ENCODE assay signal across 2 cellular contexts in the genomic region with DNA sequence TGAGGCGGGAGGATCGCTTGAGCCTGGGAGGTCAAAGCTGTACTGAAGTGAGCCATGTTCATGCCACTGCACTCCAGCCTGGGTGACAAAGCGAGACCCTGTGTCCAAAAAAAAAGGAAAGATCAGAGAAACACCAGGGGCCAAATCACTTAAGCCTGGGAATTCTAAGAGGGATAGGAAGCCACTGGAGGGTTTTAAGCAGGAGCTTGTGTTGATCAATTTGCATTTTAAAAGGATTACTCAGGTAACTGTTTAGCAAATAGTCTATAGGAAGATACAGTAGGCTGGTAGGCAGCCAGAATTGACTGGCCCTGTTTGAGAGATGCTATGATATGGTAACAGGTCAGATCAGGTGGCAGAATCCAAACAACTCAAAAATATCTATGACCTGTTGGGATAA.
TF ChIP-seq lines count a peak whose summit lies in the region.

No MANE protein-coding gene starts in this region.

TF ChIP-seq in GM23338, 12 proteins besides CTCF, POLR2A, EP300 and RAD21:
- no peak for TF ChIP-seq STAT1 (IDR thresholded peaks at IDR 0.05; ENCODE audit: unreplicated experiment)
- TF ChIP-seq POLR2AphosphoS5 (IDR thresholded peaks at IDR 0.05; ENCODE audit: low read depth) = no peak
- TF ChIP-seq JUNB (IDR thresholded peaks at IDR 0.05; ENCODE audit: unreplicated experiment) = no peak
- TF ChIP-seq CREB1 (CRISPR knock-in tag; IDR thresholded peaks at IDR 0.05; ENCODE audit: low read depth) = no peak
- TF ChIP-seq, protein P1, sequence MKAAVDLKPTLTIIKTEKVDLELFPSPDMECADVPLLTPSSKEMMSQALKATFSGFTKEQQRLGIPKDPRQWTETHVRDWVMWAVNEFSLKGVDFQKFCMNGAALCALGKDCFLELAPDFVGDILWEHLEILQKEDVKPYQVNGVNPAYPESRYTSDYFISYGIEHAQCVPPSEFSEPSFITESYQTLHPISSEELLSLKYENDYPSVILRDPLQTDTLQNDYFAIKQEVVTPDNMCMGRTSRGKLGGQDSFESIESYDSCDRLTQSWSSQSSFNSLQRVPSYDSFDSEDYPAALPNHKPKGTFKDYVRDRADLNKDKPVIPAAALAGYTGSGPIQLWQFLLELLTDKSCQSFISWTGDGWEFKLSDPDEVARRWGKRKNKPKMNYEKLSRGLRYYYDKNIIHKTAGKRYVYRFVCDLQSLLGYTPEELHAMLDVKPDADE (IDR thresholded peaks at IDR 0.05) = no peak
- TF ChIP-seq, protein P2, sequence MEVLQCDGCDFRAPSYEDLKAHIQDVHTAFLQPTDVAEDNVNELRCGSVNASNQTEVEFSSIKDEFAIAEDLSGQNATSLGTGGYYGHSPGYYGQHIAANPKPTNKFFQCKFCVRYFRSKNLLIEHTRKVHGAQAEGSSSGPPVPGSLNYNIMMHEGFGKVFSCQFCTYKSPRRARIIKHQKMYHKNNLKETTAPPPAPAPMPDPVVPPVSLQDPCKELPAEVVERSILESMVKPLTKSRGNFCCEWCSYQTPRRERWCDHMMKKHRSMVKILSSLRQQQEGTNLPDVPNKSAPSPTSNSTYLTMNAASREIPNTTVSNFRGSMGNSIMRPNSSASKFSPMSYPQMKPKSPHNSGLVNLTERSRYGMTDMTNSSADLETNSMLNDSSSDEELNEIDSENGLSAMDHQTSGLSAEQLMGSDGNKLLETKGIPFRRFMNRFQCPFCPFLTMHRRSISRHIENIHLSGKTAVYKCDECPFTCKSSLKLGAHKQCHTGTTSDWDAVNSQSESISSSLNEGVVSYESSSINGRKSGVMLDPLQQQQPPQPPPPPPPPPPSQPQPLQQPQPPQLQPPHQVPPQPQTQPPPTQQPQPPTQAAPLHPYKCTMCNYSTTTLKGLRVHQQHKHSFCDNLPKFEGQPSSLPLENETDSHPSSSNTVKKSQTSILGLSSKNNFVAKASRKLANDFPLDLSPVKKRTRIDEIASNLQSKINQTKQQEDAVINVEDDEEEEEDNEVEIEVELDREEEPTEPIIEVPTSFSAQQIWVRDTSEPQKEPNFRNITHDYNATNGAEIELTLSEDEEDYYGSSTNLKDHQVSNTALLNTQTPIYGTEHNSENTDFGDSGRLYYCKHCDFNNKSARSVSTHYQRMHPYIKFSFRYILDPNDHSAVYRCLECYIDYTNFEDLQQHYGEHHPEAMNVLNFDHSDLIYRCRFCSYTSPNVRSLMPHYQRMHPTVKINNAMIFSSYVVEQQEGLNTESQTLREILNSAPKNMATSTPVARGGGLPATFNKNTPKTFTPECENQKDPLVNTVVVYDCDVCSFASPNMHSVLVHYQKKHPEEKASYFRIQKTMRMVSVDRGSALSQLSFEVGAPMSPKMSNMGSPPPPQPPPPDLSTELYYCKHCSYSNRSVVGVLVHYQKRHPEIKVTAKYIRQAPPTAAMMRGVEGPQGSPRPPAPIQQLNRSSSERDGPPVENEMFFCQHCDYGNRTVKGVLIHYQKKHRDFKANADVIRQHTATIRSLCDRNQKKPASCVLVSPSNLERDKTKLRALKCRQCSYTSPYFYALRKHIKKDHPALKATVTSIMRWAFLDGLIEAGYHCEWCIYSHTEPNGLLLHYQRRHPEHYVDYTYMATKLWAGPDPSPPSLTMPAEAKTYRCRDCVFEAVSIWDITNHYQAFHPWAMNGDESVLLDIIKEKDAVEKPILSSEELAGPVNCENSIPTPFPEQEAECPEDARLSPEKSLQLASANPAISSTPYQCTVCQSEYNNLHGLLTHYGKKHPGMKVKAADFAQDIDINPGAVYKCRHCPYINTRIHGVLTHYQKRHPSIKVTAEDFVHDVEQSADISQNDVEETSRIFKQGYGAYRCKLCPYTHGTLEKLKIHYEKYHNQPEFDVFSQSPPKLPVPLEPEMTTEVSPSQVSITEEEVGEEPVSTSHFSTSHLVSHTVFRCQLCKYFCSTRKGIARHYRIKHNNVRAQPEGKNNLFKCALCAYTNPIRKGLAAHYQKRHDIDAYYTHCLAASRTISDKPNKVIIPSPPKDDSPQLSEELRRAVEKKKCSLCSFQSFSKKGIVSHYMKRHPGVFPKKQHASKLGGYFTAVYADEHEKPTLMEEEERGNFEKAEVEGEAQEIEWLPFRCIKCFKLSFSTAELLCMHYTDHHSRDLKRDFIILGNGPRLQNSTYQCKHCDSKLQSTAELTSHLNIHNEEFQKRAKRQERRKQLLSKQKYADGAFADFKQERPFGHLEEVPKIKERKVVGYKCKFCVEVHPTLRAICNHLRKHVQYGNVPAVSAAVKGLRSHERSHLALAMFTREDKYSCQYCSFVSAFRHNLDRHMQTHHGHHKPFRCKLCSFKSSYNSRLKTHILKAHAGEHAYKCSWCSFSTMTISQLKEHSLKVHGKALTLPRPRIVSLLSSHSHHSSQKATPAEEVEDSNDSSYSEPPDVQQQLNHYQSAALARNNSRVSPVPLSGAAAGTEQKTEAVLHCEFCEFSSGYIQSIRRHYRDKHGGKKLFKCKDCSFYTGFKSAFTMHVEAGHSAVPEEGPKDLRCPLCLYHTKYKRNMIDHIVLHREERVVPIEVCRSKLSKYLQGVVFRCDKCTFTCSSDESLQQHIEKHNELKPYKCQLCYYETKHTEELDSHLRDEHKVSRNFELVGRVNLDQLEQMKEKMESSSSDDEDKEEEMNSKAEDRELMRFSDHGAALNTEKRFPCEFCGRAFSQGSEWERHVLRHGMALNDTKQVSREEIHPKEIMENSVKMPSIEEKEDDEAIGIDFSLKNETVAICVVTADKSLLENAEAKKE (CRISPR knock-in tag; IDR thresholded peaks at IDR 0.05) = no peak
- no peak for TF ChIP-seq EZH2 (IDR thresholded peaks at IDR 0.05; ENCODE audit: low read depth, unreplicated experiment)
- TF ChIP-seq EZH2phosphoT487 (IDR thresholded peaks at IDR 0.05; ENCODE audit: unreplicated experiment) = no peak
- TF ChIP-seq, protein P3, sequence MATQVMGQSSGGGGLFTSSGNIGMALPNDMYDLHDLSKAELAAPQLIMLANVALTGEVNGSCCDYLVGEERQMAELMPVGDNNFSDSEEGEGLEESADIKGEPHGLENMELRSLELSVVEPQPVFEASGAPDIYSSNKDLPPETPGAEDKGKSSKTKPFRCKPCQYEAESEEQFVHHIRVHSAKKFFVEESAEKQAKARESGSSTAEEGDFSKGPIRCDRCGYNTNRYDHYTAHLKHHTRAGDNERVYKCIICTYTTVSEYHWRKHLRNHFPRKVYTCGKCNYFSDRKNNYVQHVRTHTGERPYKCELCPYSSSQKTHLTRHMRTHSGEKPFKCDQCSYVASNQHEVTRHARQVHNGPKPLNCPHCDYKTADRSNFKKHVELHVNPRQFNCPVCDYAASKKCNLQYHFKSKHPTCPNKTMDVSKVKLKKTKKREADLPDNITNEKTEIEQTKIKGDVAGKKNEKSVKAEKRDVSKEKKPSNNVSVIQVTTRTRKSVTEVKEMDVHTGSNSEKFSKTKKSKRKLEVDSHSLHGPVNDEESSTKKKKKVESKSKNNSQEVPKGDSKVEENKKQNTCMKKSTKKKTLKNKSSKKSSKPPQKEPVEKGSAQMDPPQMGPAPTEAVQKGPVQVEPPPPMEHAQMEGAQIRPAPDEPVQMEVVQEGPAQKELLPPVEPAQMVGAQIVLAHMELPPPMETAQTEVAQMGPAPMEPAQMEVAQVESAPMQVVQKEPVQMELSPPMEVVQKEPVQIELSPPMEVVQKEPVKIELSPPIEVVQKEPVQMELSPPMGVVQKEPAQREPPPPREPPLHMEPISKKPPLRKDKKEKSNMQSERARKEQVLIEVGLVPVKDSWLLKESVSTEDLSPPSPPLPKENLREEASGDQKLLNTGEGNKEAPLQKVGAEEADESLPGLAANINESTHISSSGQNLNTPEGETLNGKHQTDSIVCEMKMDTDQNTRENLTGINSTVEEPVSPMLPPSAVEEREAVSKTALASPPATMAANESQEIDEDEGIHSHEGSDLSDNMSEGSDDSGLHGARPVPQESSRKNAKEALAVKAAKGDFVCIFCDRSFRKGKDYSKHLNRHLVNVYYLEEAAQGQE (IDR thresholded peaks at IDR 0.05; ENCODE audit: unreplicated experiment) = no peak
TF ChIP-seq in GM23338: peak in this region for 0.

TF ChIP-seq in H1, 55 proteins besides CTCF, POLR2A, EP300 and RAD21:
- no peak for TF ChIP-seq JUND (IDR thresholded peaks at IDR 0.05; ENCODE audit: low read length)
- TF ChIP-seq SP1 (IDR thresholded peaks at IDR 0.05; ENCODE audit: low read depth, low read length) = no peak
- TF ChIP-seq SUZ12 (IDR thresholded peaks at IDR 0.05; ENCODE audit: low read length) = no peak
- peak; percentile 52 for TF ChIP-seq NANOG (IDR thresholded peaks at IDR 0.05; ENCODE audit: insufficient read depth, low read depth, low read length, poor library complexity, severe bottlenecking)
- TF ChIP-seq, protein P4, sequence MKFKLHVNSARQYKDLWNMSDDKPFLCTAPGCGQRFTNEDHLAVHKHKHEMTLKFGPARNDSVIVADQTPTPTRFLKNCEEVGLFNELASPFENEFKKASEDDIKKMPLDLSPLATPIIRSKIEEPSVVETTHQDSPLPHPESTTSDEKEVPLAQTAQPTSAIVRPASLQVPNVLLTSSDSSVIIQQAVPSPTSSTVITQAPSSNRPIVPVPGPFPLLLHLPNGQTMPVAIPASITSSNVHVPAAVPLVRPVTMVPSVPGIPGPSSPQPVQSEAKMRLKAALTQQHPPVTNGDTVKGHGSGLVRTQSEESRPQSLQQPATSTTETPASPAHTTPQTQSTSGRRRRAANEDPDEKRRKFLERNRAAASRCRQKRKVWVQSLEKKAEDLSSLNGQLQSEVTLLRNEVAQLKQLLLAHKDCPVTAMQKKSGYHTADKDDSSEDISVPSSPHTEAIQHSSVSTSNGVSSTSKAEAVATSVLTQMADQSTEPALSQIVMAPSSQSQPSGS (IDR thresholded peaks at IDR 0.05; ENCODE audit: low read length) = no peak
